Comparison of ENCODE assay signal across 7 cellular contexts in genomic region chr5:132464155-132464939, GRCh38. TPM values are rescaled to one million over a fixed set of nuclear protein-coding genes. Genes with fewer than 3 reads are reported as not detected.
A peak's percentile ranks its signal among the peaks of the same experiment; 100 is the strongest.
DNase-seq lines count a peak whose midpoint lies in the region; ATAC-seq, FAIRE-seq and TF ChIP-seq lines count a peak whose summit lies in the region.

No MANE protein-coding gene starts in this region.

- WGBS in esophagus, 2 donors = 23 to 24% methylated on average over 15 of the region's 15 CpGs

- H3K9me3 ChIP-seq in RWPE2 (ENCODE audit: severe bottlenecking) (no peaks in the 10 kb centered on the region), esophagus (ENCODE audit: control insufficient read depth in 2 of 2, insufficient read depth in 1 of 2, low read depth in 1 of 2, low read length in 1 of 2) (no peaks in the 10 kb centered on the region)

- no peak overlapping the region for H3K4me3 ChIP-seq in RWPE2 (ENCODE audit: severe bottlenecking)
- H3K4me3 ChIP-seq in esophagus (ENCODE audit: low read depth in 1 of 2, low read length in 2 of 2) = peak overlapping the region in 1 of 2 donors; percentile 23
- no peak overlapping the region for H3K4me3 ChIP-seq in retinal pigment epithelial cell (ENCODE audit: low read length)

- TF ChIP-seq CTCF in RWPE2 (IDR thresholded peaks at IDR 0.05; ENCODE audit: poor library complexity, severe bottlenecking) = peak; percentile 44
- TF ChIP-seq CTCF in retinal pigment epithelial cell (conservative IDR thresholded peaks at IDR 0.05; ENCODE audit: low read depth, low read length) = peak; percentile 15

- no peak for DNase-seq in GM19239 (ENCODE audit: insufficient read length, low spot score)
- DNase-seq in RWPE2 (ENCODE audit: low spot score) = peak; percentile 58
- DNase-seq in retinal pigment epithelial cell (ENCODE audit: low read depth) = no peak
- DNase-seq in AML-193 (lab: John Stamatoyannopoulos, UW) = no peak
- DNase-seq in GM03348 (ENCODE audit: low spot score) = no peak

- ATAC-seq in RWPE2 (ENCODE audit: low read depth) = peak; percentile 18
- ATAC-seq in GM21367 (IDR thresholded peaks at IDR 0.05; ENCODE audit: unreplicated experiment) = no peak

- H3K27ac ChIP-seq in RWPE2 (ENCODE audit: poor library complexity, severe bottlenecking) = peak overlapping the region; percentile 58
- H3K27ac ChIP-seq in esophagus (ENCODE audit: low read depth in 2 of 2, low read length in 1 of 2) = peak overlapping the region; percentile 66 to 83

- peaks cover 46% of the 10 kb centered on the region for H3K4me1 ChIP-seq in RWPE2 (ENCODE audit: insufficient read depth, poor library complexity, severe bottlenecking)
- H3K4me1 ChIP-seq in esophagus (ENCODE audit: control insufficient read depth in 2 of 2, insufficient read depth in 2 of 2, low read length in 1 of 2) = peaks cover 16 to 31% of the 10 kb centered on the region in 2 donors

- peak; percentile 92 for FAIRE-seq in GM19239 (lab: Jason Lieb, UNC)

- H3K27me3 ChIP-seq in RWPE2 (ENCODE audit: insufficient read depth, poor library complexity, severe bottlenecking) = no peaks in the 10 kb centered on the region
- H3K27me3 ChIP-seq in esophagus (ENCODE audit: control insufficient read depth in 1 of 2, insufficient read depth in 2 of 2, low read length in 2 of 2) = no peaks in the 10 kb centered on the region

- no peaks in the 10 kb centered on the region for H3K36me3 ChIP-seq in RWPE2 (ENCODE audit: low read depth)
- no peaks in the 10 kb centered on the region for H3K36me3 ChIP-seq in esophagus (ENCODE audit: control insufficient read depth in 2 of 2, insufficient read depth in 2 of 2, low read length in 1 of 2)

RNA-seq across cellular contexts. Expression of gene IRF1, which starts 26.2 kb away (rescaled TPM):
- polyA plus RNA-seq in esophagus = 10 to 100 TPM in 1 of 2 donors, 1 to 10 TPM in 1; 7.5 to 14.2 TPM
